Comparison of ENCODE assay signal across 8 cellular contexts in the genomic region with DNA sequence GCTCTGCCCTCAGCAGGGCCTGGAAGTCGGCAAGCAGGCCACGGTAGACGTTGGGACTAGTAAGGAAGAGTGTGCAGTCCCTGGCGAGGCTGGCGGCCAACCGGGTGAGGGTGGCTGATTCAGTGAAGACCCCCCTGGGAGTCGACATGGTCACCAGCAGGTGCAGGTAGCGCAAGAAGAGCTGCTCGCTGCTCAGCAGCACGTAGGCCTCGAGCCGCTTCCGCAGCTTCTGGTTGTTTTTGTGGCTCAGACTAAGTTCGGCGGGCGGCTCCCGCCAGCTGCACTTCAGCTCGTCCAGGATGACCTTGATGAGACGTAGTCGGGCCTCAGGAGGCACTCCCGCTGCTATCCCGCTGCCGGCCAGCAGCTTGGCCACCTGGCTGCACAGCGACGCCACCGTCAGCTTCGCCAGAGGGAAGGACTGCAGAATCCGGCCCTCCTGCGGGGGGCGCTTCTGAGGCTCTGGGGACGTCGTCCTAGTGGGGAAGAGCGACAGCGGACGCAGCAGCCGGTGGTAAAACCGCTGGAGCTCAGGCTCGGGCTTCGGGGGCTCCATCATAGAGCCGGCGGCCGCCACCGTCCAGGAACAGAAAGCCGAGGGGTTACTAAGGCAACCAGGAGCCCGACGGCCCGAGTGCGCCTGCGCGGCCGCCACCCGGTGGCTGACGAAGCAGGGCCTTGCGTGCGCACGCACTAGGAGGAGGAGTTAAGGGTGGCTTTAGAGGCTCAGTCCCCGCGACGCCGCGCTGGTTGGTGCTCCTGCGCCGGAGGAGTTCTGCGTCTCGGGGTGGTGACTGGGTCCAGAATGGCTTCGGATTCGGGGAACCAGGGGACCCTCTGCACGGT. TPM values are rescaled to one million over a fixed set of nuclear protein-coding genes. Genes with fewer than 3 reads are reported as not detected.
A peak's percentile ranks its signal among the peaks of the same experiment; 100 is the strongest.
DNase-seq lines count a peak whose midpoint lies in the region; ATAC-seq and TF ChIP-seq lines count a peak whose summit lies in the region.

A gene with protein sequence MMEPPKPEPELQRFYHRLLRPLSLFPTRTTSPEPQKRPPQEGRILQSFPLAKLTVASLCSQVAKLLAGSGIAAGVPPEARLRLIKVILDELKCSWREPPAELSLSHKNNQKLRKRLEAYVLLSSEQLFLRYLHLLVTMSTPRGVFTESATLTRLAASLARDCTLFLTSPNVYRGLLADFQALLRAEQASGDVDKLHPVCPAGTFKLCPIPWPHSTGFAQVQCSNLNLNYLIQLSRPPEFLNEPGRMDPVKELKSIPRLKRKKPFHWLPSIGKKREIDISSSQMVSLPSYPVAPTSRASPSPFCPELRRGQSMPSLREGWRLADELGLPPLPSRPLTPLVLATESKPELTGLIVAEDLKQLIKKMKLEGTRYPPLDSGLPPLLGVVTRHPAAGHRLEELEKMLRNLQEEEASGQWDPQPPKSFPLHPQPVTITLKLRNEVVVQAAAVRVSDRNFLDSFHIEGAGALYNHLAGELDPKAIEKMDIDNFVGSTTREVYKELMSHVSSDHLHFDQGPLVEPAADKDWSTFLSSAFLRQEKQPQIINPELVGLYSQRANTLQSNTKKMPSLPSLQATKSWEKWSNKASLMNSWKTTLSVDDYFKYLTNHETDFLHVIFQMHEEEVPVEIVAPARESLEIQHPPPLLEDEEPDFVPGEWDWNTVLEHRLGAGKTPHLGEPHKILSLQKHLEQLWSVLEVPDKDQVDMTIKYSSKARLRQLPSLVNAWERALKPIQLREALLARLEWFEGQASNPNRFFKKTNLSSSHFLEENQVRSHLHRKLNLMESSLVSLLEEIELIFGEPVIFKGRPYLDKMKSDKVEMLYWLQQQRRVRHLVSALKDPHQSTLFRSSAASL (minus strand): TSS at position 607 of the 846 bp plus-strand sequence. CDS start 48 bp downstream, at position 559.
TSS of gene CCS (plus strand) at position 729 of the 846 bp plus-strand sequence. CDS start at position 806, 77 bp downstream.

- ATAC-seq in foreskin keratinocyte: peak; percentile 92

- peak within 1 kb of the TSS; percentile 24 for H3K27ac ChIP-seq in foreskin keratinocyte
- peak within 1 kb of the TSS; percentile 86 for H3K27ac ChIP-seq in neutrophil

- TF ChIP-seq CTCF in foreskin keratinocyte (conservative IDR thresholded peaks at IDR 0.05) (peak; percentile 70), neutrophil (IDR thresholded peaks at IDR 0.05) (peak; percentile 93)

- H3K36me3 ChIP-seq in HAP-1 (replicated peaks) (no peaks in the 10 kb centered on the region), MG63 (no peaks in the 10 kb centered on the region), neutrophil (no peaks in the 10 kb centered on the region)

- H3K4me3 ChIP-seq in HAP-1 (peak within 1 kb of the TSS; percentile 60), MG63 (peak within 1 kb of the TSS; percentile 69), neutrophil (ENCODE audit: low read depth in 1 of 2, low read length in 1 of 2) (peak within 1 kb of the TSS; percentile 88 to 94)

- H3K9me3 ChIP-seq in HAP-1 (no peaks in the 10 kb centered on the region), MG63 (no peaks in the 10 kb centered on the region), neutrophil (no peaks in the 10 kb centered on the region)

- no peaks in the 10 kb centered on the region for H3K27me3 ChIP-seq in HAP-1 (ENCODE audit: low read depth)
- no peaks in the 10 kb centered on the region for H3K27me3 ChIP-seq in MG63
- H3K27me3 ChIP-seq in foreskin keratinocyte: no peaks in the 10 kb centered on the region
- no peaks in the 10 kb centered on the region for H3K27me3 ChIP-seq in neutrophil

- peak; percentile 82 for DNase-seq in GF-D8 (lab: John Stamatoyannopoulos, UW)
- peak; percentile 93 to 99 for DNase-seq in HAP-1 (ENCODE audit: low spot score in 2 of 2)
- peak; percentile 95 for DNase-seq in MG63
- peak; percentile 94 to 97 for DNase-seq in SHP77 (lab: John Stamatoyannopoulos, UW)
- DNase-seq in activated gamma-delta T cell treated with anti-CD3 and anti-CD28 coated beads, Interleukin-2, amount 50 U/mL, for 16 hours (ENCODE audit: low read depth): peak; percentile 99
- peak; percentile 67 to 84 for DNase-seq in foreskin keratinocyte
- DNase-seq in superior temporal gyrus (ENCODE audit: extremely low spot score): peak; percentile 96

- in situ Hi-C loops in HAP-1 (cut with MboI; ENCODE audit: low sequenced_read_pairs): no loop called here

- H3K4me1 ChIP-seq in HAP-1 (peaks cover 17% of the 10 kb centered on the region), foreskin keratinocyte (no peaks in the 10 kb centered on the region), neutrophil (ENCODE audit: control insufficient read depth in 1 of 2, insufficient read depth in 1 of 2, low read depth in 1 of 2, low read length in 1 of 2) (peaks cover 15 to 19% of the 10 kb centered on the region in 2 experiments)

RNA-seq across cellular contexts. Expression of the first gene that starts in this region (rescaled TPM):
- not detected in 2 replicates for total RNA-seq in MG63 (2014; rRNA removed; shearing (Covaris generic); ENCODE audit: low replicate concordance)
- 0.32 and 0.34 TPM in 2 replicates for total RNA-seq in foreskin keratinocyte
- 0.11 and 0.13 TPM in 2 replicates for polyA plus RNA-seq in foreskin keratinocyte

RNA-seq across cellular contexts. Expression of gene CCS, which starts in this region (rescaled TPM):
- total RNA-seq in MG63 (2014; rRNA removed; shearing (Covaris generic); ENCODE audit: low replicate concordance): 29.3 and 37.6 TPM in 2 replicates
- total RNA-seq in foreskin keratinocyte: 23.6 and 28.7 TPM in 2 replicates
- 28.6 and 32.6 TPM in 2 replicates for polyA plus RNA-seq in foreskin keratinocyte

Comparison
In these comparisons a context has a peak if more than half of its experiments do, and no peak if none do; other contexts are left out.
1. Peak in every context shown above with its lines: DNase-seq, ATAC-seq, H3K4me3 ChIP-seq and H3K27ac ChIP-seq.